In the genomic region with DNA sequence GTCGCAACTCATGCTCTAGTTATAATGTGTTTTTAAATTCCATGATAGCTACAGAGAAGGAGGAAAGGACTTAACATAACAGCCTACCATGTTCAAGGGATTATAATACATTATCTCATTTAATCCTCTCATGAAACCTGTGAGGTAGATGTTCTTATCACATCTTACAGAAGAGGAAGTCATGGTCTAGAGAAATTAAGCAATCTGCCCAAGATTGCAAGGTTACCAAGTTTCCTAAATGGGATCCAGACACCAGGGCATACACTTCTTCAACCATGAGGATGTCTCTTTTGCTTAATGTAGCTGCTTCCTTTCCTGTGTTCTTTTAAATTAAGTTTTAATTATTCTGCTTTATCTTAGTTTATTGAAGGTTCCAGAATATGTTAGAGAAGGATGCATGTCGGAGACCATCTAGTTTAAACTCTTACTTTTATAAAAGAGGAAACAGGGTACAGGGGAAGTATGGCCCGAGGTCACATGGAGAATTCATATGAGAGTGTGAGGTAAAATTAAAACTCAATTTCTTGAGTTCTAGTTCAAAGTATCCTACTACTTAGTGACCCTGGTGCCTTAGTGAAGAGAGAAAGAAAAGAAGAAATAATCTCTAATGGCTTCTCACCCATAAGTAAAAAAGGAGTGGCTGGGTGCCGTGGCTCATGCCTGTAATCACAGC, we compare ENCODE assay signal across 25 cellular contexts.
DNase-seq lines count a peak whose midpoint lies in the region; ATAC-seq and TF ChIP-seq lines count a peak whose summit lies in the region.
"Had no signal": no experiment of that assay in that cellular context is flagged by ENCODE, and none has a peak within 500 bp of the region (broad histone marks: within the 10 kb centered on the region; RNA-seq: fewer than 3 reads in every experiment).

No MANE protein-coding gene starts in this region.

- ATAC-seq in GM21367 (IDR thresholded peaks at IDR 0.05; ENCODE audit: unreplicated experiment), result no peak
- ATAC-seq in GM21619 (IDR thresholded peaks at IDR 0.05; ENCODE audit: unreplicated experiment), result no peak
- ATAC-seq: HCT116; HepG2; left cardiac atrium; stimulated activated naive CD8-positive, alpha-beta T cell treated with anti-CD3 and anti-CD28 coated beads, Interleukin-15, amount 100 ng/mL, for 72 hours had no signal

- H3K36me3 Mint-ChIP-seq in nephron progenitor cell (ENCODE audit: low read depth), result no peaks in the 10 kb centered on the region

- H3K9ac ChIP-seq in BLaER1 treated with 17β-estradiol and CSF1 and Interleukin-3, amounts not matched to agents 10 nM and 100 nM, result no peak overlapping the region

- no peak overlapping the region for H3K27ac Mint-ChIP-seq in nephron progenitor cell
- H3K27ac Mint-ChIP-seq: activated T-cell treated with anti-CD3 and anti-CD28 coated beads, Interleukin-2, amount 50 U/mL, for 24 hours; stimulated activated naive CD8-positive, alpha-beta T cell treated with anti-CD3 and anti-CD28 coated beads, Interleukin-15, amount 100 ng/mL, for 72 hours had no signal

- TF ChIP-seq CTCF in NB4 (IDR thresholded peaks at IDR 0.05; ENCODE audit: low read depth, low read length) (no peak), nephron progenitor cell (IDR thresholded peaks at IDR 0.05) (no peak)

- no peak overlapping the region for H3K4me3 Mint-ChIP-seq in nephron progenitor cell
- H3K4me3 Mint-ChIP-seq: activated T-cell treated with anti-CD3 and anti-CD28 coated beads, Interleukin-2, amount 50 U/mL, for 24 hours; stimulated activated naive CD8-positive, alpha-beta T cell treated with anti-CD3 and anti-CD28 coated beads, Interleukin-15, amount 100 ng/mL, for 72 hours had no signal

- peak overlapping the region in 9 of 11 experiments; percentile 26 to 65 (median 54); a peak in 15 of 22 replicates for H3K27ac ChIP-seq in BLaER1 treated with 17β-estradiol and CSF1 and Interleukin-3, amounts not matched to agents 10 nM and 100 nM
- H3K27ac ChIP-seq in epithelial cell of prostate, result peak overlapping the region; percentile 98
- H3K27ac ChIP-seq: brain microvascular endothelial cell, tibial artery had no signal

- no peak overlapping the region for H3K4me3 ChIP-seq in BLaER1 treated with 17β-estradiol and CSF1 and Interleukin-3, amounts not matched to agents 10 nM and 100 nM
- no peak overlapping the region for H3K4me3 ChIP-seq in NB4 (ENCODE audit: low read depth, low read length)
- H3K4me3 ChIP-seq: tibial artery had no signal

- H3K27me3 Mint-ChIP-seq in nephron progenitor cell (ENCODE audit: low read depth, poor library complexity), result peaks cover 6% of the 10 kb centered on the region

- TF ChIP-seq POLR2A in NB4 (IDR thresholded peaks at IDR 0.05; ENCODE audit: extremely low read depth, insufficient read length), result no peak

- H3K9me3 ChIP-seq in BLaER1 treated with 17β-estradiol and CSF1 and Interleukin-3, amounts not matched to agents 10 nM and 100 nM (replicated peaks in 1 of 11), result peaks cover 0 to 66% (median 18%) of the 10 kb centered on the region in 11 experiments; a peak in 17 of 22 replicates
- H3K9me3 ChIP-seq: tibial artery had no signal

- DNase-seq in NB4 (ENCODE audit: low read depth), result peak; percentile 91
- DNase-seq in SKM-1 (lab: John Stamatoyannopoulos, UW; ENCODE audit: unreplicated experiment), result peak; percentile 89
- no peak for DNase-seq in epithelial cell of prostate (ENCODE audit: low read depth, low spot score)
- no peak for DNase-seq in NCI-H2029 treated with DMSO at 0.1 percent for 48 hours (lab: John Stamatoyannopoulos, UW)
- no peak for DNase-seq in nephron progenitor cell
- DNase-seq: activated CD4-positive, alpha-beta T cell treated with anti-CD3 and anti-CD28 coated beads for 48 hours; activated naive CD4-positive, alpha-beta T cell; activated T-cell treated with anti-CD3 and anti-CD28 coated beads, Interleukin-2, amount 50 U/mL, for 24 hours; brain microvascular endothelial cell; COR-L47; effector CD4-positive, alpha-beta T cell; foreskin fibroblast; left cardiac atrium; mammary epithelial cell; NCI-H1436; NCI-H524; SHP77; stimulated activated naive CD8-positive, alpha-beta T cell treated with anti-CD3 and anti-CD28 coated beads, Interleukin-15, amount 100 ng/mL, for 72 hours; T-helper 1 cell; tibial artery had no signal

- no peaks in the 10 kb centered on the region for H3K9me3 Mint-ChIP-seq in nephron progenitor cell
- H3K9me3 Mint-ChIP-seq: activated T-cell treated with anti-CD3 and anti-CD28 coated beads, Interleukin-2, amount 50 U/mL, for 24 hours had no signal

- peaks cover 0 to 9% (median 0%) of the 10 kb centered on the region in 11 experiments; a peak in 3 of 22 replicates for H3K36me3 ChIP-seq in BLaER1 treated with 17β-estradiol and CSF1 and Interleukin-3, amounts not matched to agents 10 nM and 100 nM
- H3K36me3 ChIP-seq: brain microvascular endothelial cell, tibial artery had no signal

- H3K27me3 ChIP-seq in BLaER1 treated with 17β-estradiol and CSF1 and Interleukin-3, amounts not matched to agents 10 nM and 100 nM, result no peaks in the 10 kb centered on the region
- H3K27me3 ChIP-seq: brain microvascular endothelial cell, tibial artery had no signal

- peaks cover 18% of the 10 kb centered on the region for H3K4me1 Mint-ChIP-seq in nephron progenitor cell

- peaks cover 0 to 43% (median 22%) of the 10 kb centered on the region in 10 experiments; a peak in 15 of 20 replicates for H3K4me1 ChIP-seq in BLaER1 treated with 17β-estradiol and CSF1 and Interleukin-3, amounts not matched to agents 10 nM and 100 nM
- H3K4me1 ChIP-seq: tibial artery had no signal

- H4K20me1 ChIP-seq in BLaER1 treated with 17β-estradiol and CSF1 and Interleukin-3, amounts not matched to agents 10 nM and 100 nM, result no peaks in the 10 kb centered on the region

- peak overlapping the region in 10 of 11 experiments; percentile 4 to 74 (median 59); a peak in 16 of 22 replicates for H3K4me2 ChIP-seq in BLaER1 treated with 17β-estradiol and CSF1 and Interleukin-3, amounts not matched to agents 10 nM and 100 nM

Comparison
In these comparisons a context has a peak if more than half of its experiments do, and no peak if none do; other contexts are left out.
1. DNase-seq: peak in NB4 (single experiment) and SKM-1 (single experiment); none in epithelial cell of prostate (single experiment), NCI-H2029 treated with DMSO at 0.1 percent for 48 hours (single experiment) and nephron progenitor cell (single experiment).